Comparison of ENCODE assay signal across 16 cellular contexts in the genomic region with DNA sequence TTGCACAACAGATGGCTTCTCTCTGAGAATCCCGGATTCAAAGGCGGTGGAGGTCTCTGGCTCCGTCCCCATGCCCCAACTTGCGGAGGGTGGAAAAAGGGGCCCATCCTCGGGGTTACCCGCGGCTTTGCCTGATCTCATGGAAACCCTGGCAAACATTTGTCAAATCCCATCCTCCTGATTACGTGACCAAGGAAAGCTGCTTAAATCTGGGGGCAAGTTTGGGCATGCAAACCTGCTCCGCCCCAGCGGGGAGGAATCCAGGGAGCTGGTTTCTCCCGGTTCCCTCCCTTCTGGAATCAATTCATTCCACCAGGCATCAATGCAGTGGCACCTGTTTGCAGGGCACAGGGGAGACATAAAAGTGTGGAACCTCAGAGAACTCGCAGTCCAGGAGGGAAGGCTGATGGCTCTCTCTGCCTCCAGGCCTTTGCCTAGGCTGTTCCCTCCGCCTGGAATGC. TPM values are rescaled to one million over a fixed set of nuclear protein-coding genes. Genes with fewer than 3 reads are reported as not detected.
A peak's percentile ranks its signal among the peaks of the same experiment; 100 is the strongest.
DNase-seq lines count a peak whose midpoint lies in the region; ATAC-seq and TF ChIP-seq lines count a peak whose summit lies in the region.
"Had no signal": no experiment of that assay in that cellular context is flagged by ENCODE, and none has a peak within 500 bp of the region (broad histone marks: within the 10 kb centered on the region; RNA-seq: fewer than 3 reads in every experiment).

No MANE protein-coding gene starts in this region.

- peak overlapping the region in 1 of 3 donors; percentile 15 for H3K4me3 ChIP-seq in breast epithelium
- H3K4me3 ChIP-seq: body of pancreas, stomach had no signal

- intact Hi-C loops in breast epithelium (cut with DNase I; ENCODE audit: low total_unique reads) = no loop called here

- no peaks in the 10 kb centered on the region for H3K27me3 ChIP-seq in breast epithelium
- H3K27me3 ChIP-seq: body of pancreas had no signal

- H3K36me3 ChIP-seq in breast epithelium = no peaks in the 10 kb centered on the region
- H3K36me3 ChIP-seq: stomach had no signal

- H3K4me1 ChIP-seq in breast epithelium = peaks cover 0 to 31% of the 10 kb centered on the region in 2 donors

- ATAC-seq in GM18502 (IDR thresholded peaks at IDR 0.05; ENCODE audit: poor library complexity, unreplicated experiment) = no peak
- ATAC-seq: body of pancreas; effector memory CD8-positive, alpha-beta T cell; WTC11 had no signal

- TF ChIP-seq CTCF in breast epithelium (IDR thresholded peaks at IDR 0.05) = no peak

- H3K27ac ChIP-seq in breast epithelium = peak overlapping the region; percentile 62 to 78
- H3K27ac ChIP-seq: stomach had no signal

- no peaks in the 10 kb centered on the region for H3K9me3 ChIP-seq in breast epithelium
- H3K9me3 ChIP-seq: body of pancreas, stomach had no signal

- peak; percentile 20 to 44 for DNase-seq in NCI-H187 (lab: John Stamatoyannopoulos, UW)
- DNase-seq in NCI-H187 treated with DMSO at 0.1 percent for 48 hours (lab: John Stamatoyannopoulos, UW) = no peak
- DNase-seq in NCI-H2227 treated with DMSO at 0.1 percent for 48 hours (lab: John Stamatoyannopoulos, UW) = peak; percentile 5
- DNase-seq in breast epithelium (ENCODE audit: low spot score in 2 of 2) = peak in 1 of 2 donors; percentile 59
- peak; percentile 66 for DNase-seq in ureter (ENCODE audit: low spot score)
- no peak for DNase-seq in GOT3 (lab: John Stamatoyannopoulos, UW)
- DNase-seq in UCSD-AML1 (lab: John Stamatoyannopoulos, UW; ENCODE audit: unreplicated experiment) = no peak
- DNase-seq: body of pancreas; CD4-positive, alpha-beta T cell; effector memory CD8-positive, alpha-beta T cell; midbrain; occipital lobe; small intestine; stomach had no signal

- no peak for TF ChIP-seq POLR2A in breast epithelium (IDR thresholded peaks at IDR 0.05)

RNA-seq across cellular contexts. Expression of a gene that starts 12.2 kb away (rescaled TPM):
- total RNA-seq in breast epithelium = 1 to 10 TPM in 2 of 3 donors, under 1 TPM in 1; 0.64 to 6.4 (median 2.0) TPM
- 3.6 TPM for total RNA-seq in ureter
- total RNA-seq: CD4-positive, alpha-beta T cell; occipital lobe had no signal

RNA-seq across cellular contexts. Expression of a gene that starts 59.4 kb away (rescaled TPM):
- total RNA-seq in breast epithelium (10 to 100 TPM; 38.2 to 53.1 (median 40.1) TPM), ureter (106 TPM)

Comparison
In these comparisons a context has a peak if more than half of its experiments do, and no peak if none do; other contexts are left out.
1. DNase-seq: peak in NCI-H187 (2 of 2), NCI-H2227 treated with DMSO at 0.1 percent for 48 hours (single experiment) and ureter (single experiment); none in NCI-H187 treated with DMSO at 0.1 percent for 48 hours (single experiment), GOT3 (single experiment) and UCSD-AML1 (single experiment).